Comparison of ENCODE assay signal across 1 cellular context in the genomic region with DNA sequence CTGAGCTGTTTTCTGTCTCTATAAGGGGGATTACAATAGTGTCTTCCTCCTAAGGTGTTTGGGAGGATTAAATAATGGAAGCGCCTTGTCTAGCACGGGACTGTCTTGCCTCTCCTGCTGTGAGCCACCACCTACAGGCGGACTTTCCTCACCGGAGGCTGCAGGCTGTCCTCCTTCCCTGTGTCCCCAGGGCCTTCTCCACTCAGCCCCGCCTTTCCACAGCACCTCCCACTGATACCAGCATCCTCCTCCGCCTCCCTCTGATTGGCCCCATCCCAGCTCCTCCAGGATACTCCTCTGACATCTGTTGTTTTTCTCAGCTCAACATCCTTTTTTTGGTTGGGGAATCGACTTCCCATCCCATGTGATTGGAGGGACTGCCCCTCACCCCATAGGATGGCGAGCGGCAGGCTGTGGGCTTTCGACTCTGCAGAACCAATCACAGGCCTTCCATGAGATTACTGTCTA.
A peak's percentile ranks its signal among the peaks of the same experiment; 100 is the strongest.
TF ChIP-seq lines count a peak whose summit lies in the region.

No MANE protein-coding gene starts in this region.

TF ChIP-seq in WTC11, 78 proteins besides CTCF, POLR2A, EP300 and RAD21 (continued from another document):
- 0 out of 2 replicates have a peak, but pooled peaks have one; percentile 2 for TF ChIP-seq GTF2I (CRISPR knock-in tag; conservative IDR thresholded peaks at IDR 0.05)
- TF ChIP-seq GABPB1 (CRISPR knock-in tag; IDR thresholded peaks at IDR 0.05): no peak
- TF ChIP-seq, protein P1, sequence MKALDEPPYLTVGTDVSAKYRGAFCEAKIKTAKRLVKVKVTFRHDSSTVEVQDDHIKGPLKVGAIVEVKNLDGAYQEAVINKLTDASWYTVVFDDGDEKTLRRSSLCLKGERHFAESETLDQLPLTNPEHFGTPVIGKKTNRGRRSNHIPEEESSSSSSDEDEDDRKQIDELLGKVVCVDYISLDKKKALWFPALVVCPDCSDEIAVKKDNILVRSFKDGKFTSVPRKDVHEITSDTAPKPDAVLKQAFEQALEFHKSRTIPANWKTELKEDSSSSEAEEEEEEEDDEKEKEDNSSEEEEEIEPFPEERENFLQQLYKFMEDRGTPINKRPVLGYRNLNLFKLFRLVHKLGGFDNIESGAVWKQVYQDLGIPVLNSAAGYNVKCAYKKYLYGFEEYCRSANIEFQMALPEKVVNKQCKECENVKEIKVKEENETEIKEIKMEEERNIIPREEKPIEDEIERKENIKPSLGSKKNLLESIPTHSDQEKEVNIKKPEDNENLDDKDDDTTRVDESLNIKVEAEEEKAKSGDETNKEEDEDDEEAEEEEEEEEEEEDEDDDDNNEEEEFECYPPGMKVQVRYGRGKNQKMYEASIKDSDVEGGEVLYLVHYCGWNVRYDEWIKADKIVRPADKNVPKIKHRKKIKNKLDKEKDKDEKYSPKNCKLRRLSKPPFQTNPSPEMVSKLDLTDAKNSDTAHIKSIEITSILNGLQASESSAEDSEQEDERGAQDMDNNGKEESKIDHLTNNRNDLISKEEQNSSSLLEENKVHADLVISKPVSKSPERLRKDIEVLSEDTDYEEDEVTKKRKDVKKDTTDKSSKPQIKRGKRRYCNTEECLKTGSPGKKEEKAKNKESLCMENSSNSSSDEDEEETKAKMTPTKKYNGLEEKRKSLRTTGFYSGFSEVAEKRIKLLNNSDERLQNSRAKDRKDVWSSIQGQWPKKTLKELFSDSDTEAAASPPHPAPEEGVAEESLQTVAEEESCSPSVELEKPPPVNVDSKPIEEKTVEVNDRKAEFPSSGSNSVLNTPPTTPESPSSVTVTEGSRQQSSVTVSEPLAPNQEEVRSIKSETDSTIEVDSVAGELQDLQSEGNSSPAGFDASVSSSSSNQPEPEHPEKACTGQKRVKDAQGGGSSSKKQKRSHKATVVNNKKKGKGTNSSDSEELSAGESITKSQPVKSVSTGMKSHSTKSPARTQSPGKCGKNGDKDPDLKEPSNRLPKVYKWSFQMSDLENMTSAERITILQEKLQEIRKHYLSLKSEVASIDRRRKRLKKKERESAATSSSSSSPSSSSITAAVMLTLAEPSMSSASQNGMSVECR (CRISPR knock-in tag; IDR thresholded peaks at IDR 0.05; ENCODE audit: borderline replicate concordance): peak; percentile 57; the same call in 1 of the 2 replicates
- peak; percentile 79 for TF ChIP-seq NFYB (CRISPR knock-in tag; conservative IDR thresholded peaks at IDR 0.05; ENCODE audit: low read depth)
